ENCODE assay signal across 25 cellular contexts in genomic region chr3:23620616-23621015, GRCh38.
"Had no signal": no experiment of that assay in that cellular context is flagged by ENCODE, and none has a peak within 500 bp of the region (broad histone marks: within the 10 kb centered on the region; RNA-seq: fewer than 3 reads in every experiment).

No MANE protein-coding gene starts in this region.

- FAIRE-seq: astrocyte, TTC549 had no signal

- H3K4me1 ChIP-seq: Peyer's patch had no signal

- ATAC-seq: activated naive CD4-positive, alpha-beta T cell treated with anti-CD3 and anti-CD28 coated beads, Interleukin-2, amount 50 U/mL, for 72 hours; activated T-cell treated with anti-CD3 and anti-CD28 coated beads, Interleukin-2, amount 50 U/mL, for 4 hours; T-cell had no signal

- H3K36me3 ChIP-seq: brain microvascular endothelial cell, Peyer's patch had no signal

- DNase-seq: activated B cell treated with CpG ODN at 0.5 μM for 24 hours; activated CD4-positive, alpha-beta T cell treated with anti-CD3 and anti-CD28 coated beads for 1 hour; activated CD4-positive, alpha-beta T cell treated with anti-CD3 and anti-CD28 coated beads, Interleukin-2, amount 10 ng/mL, durations not matched to agents 24 days and 14 days; activated CD4-positive, alpha-beta T cell treated with anti-CD3 and anti-CD28 coated beads, Interleukin-2, amount 50 U/mL, for 48 hours; activated CD8-positive, alpha-beta memory T cell treated with anti-CD3 and anti-CD28 coated beads for 24 hours; activated effector memory CD4-positive, alpha-beta T cell treated with anti-CD3 and anti-CD28 coated beads, Interleukin-2, amount 50 U/mL, for 16 hours; activated naive CD4-positive, alpha-beta T cell treated with Interleukin-2 at 50 U/mL for 16 hours; activated T-cell treated with anti-CD3 and anti-CD28 coated beads, Interleukin-2, amount 50 U/mL, for 4 hours; amygdala; brain microvascular endothelial cell; caudate nucleus; NCI-H146; NCI-H187 treated with DMSO at 0.1 percent for 48 hours; NCI-H2081 treated with DMSO at 0.1 percent for 48 hours; NCI-H446; NCI-H524; Peyer's patch; SIG-M5; T-cell; T-helper 2 cell; T1000 had no signal

- H3K4me2 ChIP-seq: KMS-11 had no signal

- H3K9ac ChIP-seq: KMS-11 had no signal

- H3K27ac ChIP-seq: brain microvascular endothelial cell, KMS-11, Peyer's patch had no signal

- H3K27me3 ChIP-seq: brain microvascular endothelial cell, Peyer's patch had no signal

- H3K4me3 ChIP-seq: Peyer's patch had no signal
